Comparison of ENCODE assay signal across 9 cellular contexts in genomic region chr2:172102858-172103359, GRCh38. TPM values are rescaled to one million over a fixed set of nuclear protein-coding genes. Genes with fewer than 3 reads are reported as not detected.
A peak's percentile ranks its signal among the peaks of the same experiment; 100 is the strongest.
DNase-seq lines count a peak whose midpoint lies in the region; ATAC-seq and TF ChIP-seq lines count a peak whose summit lies in the region.
"Had no signal": no experiment of that assay in that cellular context is flagged by ENCODE, and none has a peak within 500 bp of the region (broad histone marks: within the 10 kb centered on the region; RNA-seq: fewer than 3 reads in every experiment).

TSS of gene DLX2 (minus strand) at chr2:172102900. CDS start at chr2:172102538, 362 bp downstream.

- no peaks in the 10 kb centered on the region for H3K27me3 Mint-ChIP-seq in osteocyte (ENCODE audit: unreplicated experiment)

- H3K36me3 ChIP-seq in Peyer's patch, result no peaks in the 10 kb centered on the region

- H3K9me3 ChIP-seq in Peyer's patch, result no peaks in the 10 kb centered on the region

- TF ChIP-seq POLR2A in Peyer's patch (IDR thresholded peaks at IDR 0.05), result no peak

- H3K36me3 Mint-ChIP-seq in osteocyte (ENCODE audit: unreplicated experiment), result peaks cover 6% of the 10 kb centered on the region

- H3K4me1 ChIP-seq in Peyer's patch, result peaks cover 0 to 64% (median 28%) of the 10 kb centered on the region in 4 donors

- TF ChIP-seq CTCF in Peyer's patch (IDR thresholded peaks at IDR 0.05) (no peak), osteocyte (IDR thresholded peaks at IDR 0.05) (no peak)

- peak; percentile 97 for DNase-seq in ELF-1 (ENCODE audit: low read depth, low spot score)
- peak; percentile 91 for DNase-seq in Jurkat, Clone E6-1 (ENCODE audit: low read depth, low spot score)
- peak; percentile 71 to 90 (median 89) for DNase-seq in Peyer's patch
- peak; percentile 71 for DNase-seq in activated naive CD4-positive, alpha-beta T cell treated with Interleukin-2 at 50 U/mL for 16 hours
- DNase-seq in glomerular visceral epithelial cell (ENCODE audit: extremely low spot score), result peak; percentile 97
- DNase-seq in osteocyte (ENCODE audit: extremely low spot score, unreplicated experiment), result peak; percentile 97
- no peak for DNase-seq in GM19240 (ENCODE audit: insufficient read length, low spot score)

- H3K4me1 Mint-ChIP-seq in osteocyte (ENCODE audit: unreplicated experiment), result peaks cover 49% of the 10 kb centered on the region

- peak; percentile 58 for ATAC-seq in GM21737 (IDR thresholded peaks at IDR 0.05; ENCODE audit: unreplicated experiment)

- peak within 1 kb of the TSS; percentile 68 for H3K4me3 ChIP-seq in Jurkat, Clone E6-1 (ENCODE audit: low read length)
- peak within 1 kb of the TSS; percentile 38 to 58 (median 52) for H3K4me3 ChIP-seq in Peyer's patch

- peak within 1 kb of the TSS; percentile 94 for H3K27ac Mint-ChIP-seq in osteocyte (ENCODE audit: unreplicated experiment)

- H3K9me3 Mint-ChIP-seq in osteocyte (ENCODE audit: unreplicated experiment), result no peaks in the 10 kb centered on the region

- H3K4me3 Mint-ChIP-seq in osteocyte (ENCODE audit: unreplicated experiment), result peak within 1 kb of the TSS; percentile 96

- no peak within 1 kb of the TSS for H3K27ac ChIP-seq in Peyer's patch

- peaks cover 0 to 75% of the 10 kb centered on the region in 2 donors for H3K27me3 ChIP-seq in Peyer's patch

RNA-seq across cellular contexts. Expression of gene DLX2, which starts in this region (rescaled TPM):
- 0.42 TPM for polyA plus RNA-seq in Jurkat, Clone E6-1 (2012; ENCODE audit: insufficient read depth, insufficient read length)
- total RNA-seq in Peyer's patch (not detected), osteocyte (17.4 and 17.6 TPM in 2 replicates)
- total RNA-seq: pulmonary artery endothelial cell had no signal

Comparison
In these comparisons a context has a peak if more than half of its experiments do, and no peak if none do; other contexts are left out.
1. RNA of gene DLX2 (total RNA-seq): 17.4 to 17.6 TPM in osteocyte; not detected in Peyer's patch; every median in the first group is over 10 times any median in the second.
2. Peak in DNase-seq and H3K4me3 ChIP-seq in Peyer's patch; RNA of the gene not detected or under 1 TPM.